1 cellular context compared by ENCODE assay signal in genomic region chr10:104231784-104232612, GRCh38.
TF ChIP-seq lines count a peak whose summit lies in the region.

A gene with protein sequence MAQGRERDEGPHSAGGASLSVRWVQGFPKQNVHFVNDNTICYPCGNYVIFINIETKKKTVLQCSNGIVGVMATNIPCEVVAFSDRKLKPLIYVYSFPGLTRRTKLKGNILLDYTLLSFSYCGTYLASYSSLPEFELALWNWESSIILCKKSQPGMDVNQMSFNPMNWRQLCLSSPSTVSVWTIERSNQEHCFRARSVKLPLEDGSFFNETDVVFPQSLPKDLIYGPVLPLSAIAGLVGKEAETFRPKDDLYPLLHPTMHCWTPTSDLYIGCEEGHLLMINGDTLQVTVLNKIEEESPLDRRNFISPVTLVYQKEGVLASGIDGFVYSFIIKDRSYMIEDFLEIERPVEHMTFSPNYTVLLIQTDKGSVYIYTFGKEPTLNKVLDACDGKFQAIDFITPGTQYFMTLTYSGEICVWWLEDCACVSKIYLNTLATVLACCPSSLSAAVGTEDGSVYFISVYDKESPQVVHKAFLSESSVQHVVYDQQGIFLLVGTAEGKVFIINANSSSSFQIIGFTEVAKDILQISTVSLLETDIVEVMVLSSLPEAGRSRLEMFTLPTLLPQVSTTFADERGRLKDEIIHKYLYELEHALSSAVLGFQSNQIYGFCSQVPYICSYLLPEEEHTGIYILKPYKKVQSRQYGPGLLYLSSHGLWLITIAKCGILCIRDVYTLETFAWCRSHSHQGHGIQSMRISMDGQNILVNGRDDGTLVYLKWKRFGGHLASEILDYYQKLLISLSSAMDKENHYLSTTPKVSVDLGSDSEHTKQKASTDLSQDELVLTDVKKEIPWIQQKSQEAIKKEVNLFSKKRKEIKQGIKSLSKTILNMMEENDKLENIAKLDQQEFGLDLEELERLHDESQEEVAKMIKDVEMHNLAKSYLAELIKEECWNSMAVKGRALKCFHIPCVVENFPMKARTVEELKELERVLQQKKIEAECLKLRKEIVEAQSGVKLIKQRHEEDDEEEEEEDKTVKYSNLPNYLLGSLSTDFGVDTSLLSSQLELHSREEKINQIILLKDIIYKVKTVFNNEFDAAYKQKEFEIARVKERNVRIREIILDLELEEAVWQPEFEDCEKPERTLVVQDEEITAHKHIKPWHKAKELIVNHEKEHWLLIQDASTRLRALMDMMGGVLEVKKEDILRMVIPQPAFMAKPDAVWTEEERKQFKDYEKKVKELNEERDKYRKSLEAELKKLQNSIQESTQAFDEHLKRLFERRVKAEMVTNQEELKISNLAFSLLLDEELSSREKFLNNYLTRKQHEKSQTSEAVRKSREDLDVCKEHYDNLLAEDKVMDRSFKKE (N-terminal part only) (minus strand): TSS chr10:104232364. CDS start chr10:104232246, 118 bp downstream.

TF ChIP-seq in HepG2, 621 proteins besides CTCF, POLR2A, EP300 and RAD21 (continued from another document and continues in another):
- TF ChIP-seq JUND (CRISPR knock-in tag; IDR thresholded peaks at IDR 0.05) (0 out of 2 replicates have a peak, but pooled peaks have one; percentile 61), GTF2F1 (IDR thresholded peaks at IDR 0.05; ENCODE audit: low read length) (no peak), FOXK1 (CRISPR knock-in tag; IDR thresholded peaks at IDR 0.05; ENCODE audit: borderline replicate concordance, low read depth) (peak; percentile 95), ZNF615 (CRISPR knock-in tag; IDR thresholded peaks at IDR 0.05; ENCODE audit: borderline replicate concordance) (no peak), ZFP41 (CRISPR knock-in tag; IDR thresholded peaks at IDR 0.05; ENCODE audit: borderline replicate concordance) (no peak), POLR2G (IDR thresholded peaks at IDR 0.05; ENCODE audit: low read depth, low read length) (no peak; the same call in 1 of the 2 replicates), MED8 (CRISPR knock-in tag; IDR thresholded peaks at IDR 0.05; ENCODE audit: insufficient replicate concordance) (no peak), AKAP8 (CRISPR knock-in tag; IDR thresholded peaks at IDR 0.05) (no peak), CREB3 (CRISPR knock-in tag; IDR thresholded peaks at IDR 0.05) (no peak), SOX13 (IDR thresholded peaks at IDR 0.05) (no peak), SOX13 (CRISPR knock-in tag; conservative IDR thresholded peaks at IDR 0.05 in 1 of 2, IDR thresholded peaks at IDR 0.05 in 1 of 2) (0 out of 4 replicates have a peak, but pooled peaks of 1 of the 2 experiments have one; percentile 16), SNAPC4 (CRISPR knock-in tag; IDR thresholded peaks at IDR 0.05) (0 out of 2 replicates have a peak, but pooled peaks have one; percentile 37), ZBTB1 (CRISPR knock-in tag; IDR thresholded peaks at IDR 0.05; ENCODE audit: borderline replicate concordance) (no peak), ELF1 (CRISPR knock-in tag; IDR thresholded peaks at IDR 0.05) (peak; percentile 22; the same call in 1 of the 2 replicates), ZMYM2 (CRISPR knock-in tag; IDR thresholded peaks at IDR 0.05) (no peak), ZNF652 (CRISPR knock-in tag; IDR thresholded peaks at IDR 0.05; ENCODE audit: borderline replicate concordance, low read depth) (no peak), FOSL2 (CRISPR knock-in tag; IDR thresholded peaks at IDR 0.05) (0 out of 2 replicates have a peak, but pooled peaks have one; percentile 19), ZNF839 (CRISPR knock-in tag; IDR thresholded peaks at IDR 0.05; ENCODE audit: borderline replicate concordance) (no peak), BRCA1 (CRISPR knock-in tag; IDR thresholded peaks at IDR 0.05) (no peak), ZNF574 (CRISPR knock-in tag; IDR thresholded peaks at IDR 0.05) (peak; percentile 64; the same call in 1 of the 2 replicates), CENPX (CRISPR knock-in tag; IDR thresholded peaks at IDR 0.05) (no peak), ZNF749 (CRISPR knock-in tag; IDR thresholded peaks at IDR 0.05; ENCODE audit: borderline replicate concordance) (peak; percentile 66; the same call in 1 of the 2 replicates), TAF1 (CRISPR knock-in tag; IDR thresholded peaks at IDR 0.05) (peak; percentile 69; the same call in 1 of the 2 replicates), ZNF556 (CRISPR knock-in tag; IDR thresholded peaks at IDR 0.05; ENCODE audit: borderline replicate concordance) (peak; percentile 31; the same call in 1 of the 2 replicates), YEATS2 (CRISPR knock-in tag; IDR thresholded peaks at IDR 0.05; ENCODE audit: borderline replicate concordance) (peak; percentile 62; the same call in 1 of the 2 replicates)
- TF ChIP-seq, protein P1, sequence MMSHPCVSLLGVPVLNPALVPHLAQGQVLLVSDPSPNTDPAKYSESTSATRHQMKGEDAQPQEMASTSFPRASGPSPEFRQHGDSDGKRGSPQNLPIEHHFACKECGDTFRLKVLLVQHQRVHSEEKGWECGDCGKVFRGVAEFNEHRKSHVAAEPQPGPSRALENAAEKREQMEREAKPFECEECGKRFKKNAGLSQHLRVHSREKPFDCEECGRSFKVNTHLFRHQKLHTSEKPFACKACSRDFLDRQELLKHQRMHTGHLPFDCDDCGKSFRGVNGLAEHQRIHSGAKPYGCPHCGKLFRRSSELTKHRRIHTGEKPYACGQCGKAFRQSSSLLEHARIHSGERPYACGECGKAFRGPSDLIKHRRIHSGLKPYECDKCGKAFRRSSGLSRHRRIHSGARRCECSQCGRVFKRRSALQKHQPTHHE (CRISPR knock-in tag; IDR thresholded peaks at IDR 0.05; ENCODE audit: borderline replicate concordance): 0 out of 2 replicates have a peak, but pooled peaks have one; percentile 55
- TF ChIP-seq, protein P2, sequence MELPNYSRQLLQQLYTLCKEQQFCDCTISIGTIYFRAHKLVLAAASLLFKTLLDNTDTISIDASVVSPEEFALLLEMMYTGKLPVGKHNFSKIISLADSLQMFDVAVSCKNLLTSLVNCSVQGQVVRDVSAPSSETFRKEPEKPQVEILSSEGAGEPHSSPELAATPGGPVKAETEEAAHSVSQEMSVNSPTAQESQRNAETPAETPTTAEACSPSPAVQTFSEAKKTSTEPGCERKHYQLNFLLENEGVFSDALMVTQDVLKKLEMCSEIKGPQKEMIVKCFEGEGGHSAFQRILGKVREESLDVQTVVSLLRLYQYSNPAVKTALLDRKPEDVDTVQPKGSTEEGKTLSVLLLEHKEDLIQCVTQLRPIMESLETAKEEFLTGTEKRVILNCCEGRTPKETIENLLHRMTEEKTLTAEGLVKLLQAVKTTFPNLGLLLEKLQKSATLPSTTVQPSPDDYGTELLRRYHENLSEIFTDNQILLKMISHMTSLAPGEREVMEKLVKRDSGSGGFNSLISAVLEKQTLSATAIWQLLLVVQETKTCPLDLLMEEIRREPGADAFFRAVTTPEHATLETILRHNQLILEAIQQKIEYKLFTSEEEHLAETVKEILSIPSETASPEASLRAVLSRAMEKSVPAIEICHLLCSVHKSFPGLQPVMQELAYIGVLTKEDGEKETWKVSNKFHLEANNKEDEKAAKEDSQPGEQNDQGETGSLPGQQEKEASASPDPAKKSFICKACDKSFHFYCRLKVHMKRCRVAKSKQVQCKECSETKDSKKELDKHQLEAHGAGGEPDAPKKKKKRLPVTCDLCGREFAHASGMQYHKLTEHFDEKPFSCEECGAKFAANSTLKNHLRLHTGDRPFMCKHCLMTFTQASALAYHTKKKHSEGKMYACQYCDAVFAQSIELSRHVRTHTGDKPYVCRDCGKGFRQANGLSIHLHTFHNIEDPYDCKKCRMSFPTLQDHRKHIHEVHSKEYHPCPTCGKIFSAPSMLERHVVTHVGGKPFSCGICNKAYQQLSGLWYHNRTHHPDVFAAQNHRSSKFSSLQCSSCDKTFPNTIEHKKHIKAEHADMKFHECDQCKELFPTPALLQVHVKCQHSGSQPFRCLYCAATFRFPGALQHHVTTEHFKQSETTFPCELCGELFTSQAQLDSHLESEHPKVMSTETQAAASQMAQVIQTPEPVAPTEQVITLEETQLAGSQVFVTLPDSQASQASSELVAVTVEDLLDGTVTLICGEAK (IDR thresholded peaks at IDR 0.05): 0 out of 2 replicates have a peak, but pooled peaks have one; percentile 2
- TF ChIP-seq, protein P2 (CRISPR knock-in tag; IDR thresholded peaks at IDR 0.05): peak; percentile 63
